9 cellular contexts compared by ENCODE assay signal in the genomic region with DNA sequence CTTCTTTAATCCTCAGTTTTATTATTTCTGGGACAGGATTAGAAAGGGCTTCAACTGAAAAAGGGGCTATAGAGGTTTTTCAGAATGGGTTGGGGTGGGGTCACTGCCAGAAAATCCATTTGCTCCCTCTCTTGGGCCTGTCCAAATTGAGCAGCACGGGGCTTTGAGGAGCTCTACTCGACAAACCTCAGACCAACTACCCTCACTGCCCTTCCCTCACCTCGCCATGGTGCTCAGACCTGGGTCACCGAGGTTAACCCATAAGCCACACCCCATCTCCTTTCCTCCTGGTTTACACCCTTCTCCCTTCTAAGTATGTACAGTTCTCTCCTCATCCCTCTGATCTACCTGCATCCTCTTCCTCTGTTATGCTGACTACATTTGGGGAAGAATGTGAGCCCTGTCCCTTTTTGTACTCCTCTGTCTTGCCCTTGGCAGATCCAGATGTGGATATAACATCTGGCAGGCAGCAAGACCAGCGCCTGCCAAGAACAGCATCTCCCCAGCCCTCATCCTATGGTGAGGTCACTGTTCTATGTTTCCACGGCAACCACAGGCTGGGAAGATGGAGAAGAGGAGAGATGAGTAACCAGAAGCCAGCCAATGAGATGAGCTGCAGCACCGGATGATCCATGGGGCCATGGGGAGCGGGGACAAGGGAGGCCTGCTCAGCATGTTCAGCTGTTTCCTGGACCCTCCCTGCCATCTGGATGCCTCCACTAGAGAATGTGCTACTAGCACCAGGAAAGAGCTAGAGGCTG. TPM values are rescaled to one million over a fixed set of nuclear protein-coding genes. Genes with fewer than 3 reads are reported as not detected.
DNase-seq lines count a peak whose midpoint lies in the region; ATAC-seq, FAIRE-seq and TF ChIP-seq lines count a peak whose summit lies in the region.
"Had no signal": no experiment of that assay in that cellular context is flagged by ENCODE, and none has a peak within 500 bp of the region (broad histone marks: within the 10 kb centered on the region; RNA-seq: fewer than 3 reads in every experiment).

No MANE protein-coding gene starts in this region.

- TF ChIP-seq POLR2A in H1 (IDR thresholded peaks at IDR 0.05; ENCODE audit: control extremely low read depth in 1 of 2, low read depth in 2 of 2, low read length in 2 of 2) (no peak), vagina (IDR thresholded peaks at IDR 0.05) (no peak)

- intact Hi-C loops in vagina (cut with DNase I), result no loop called here

- TF ChIP-seq CTCF in H1 (IDR thresholded peaks at IDR 0.05; ENCODE audit: control extremely low read depth in 1 of 3, insufficient read depth in 1 of 3, low read depth in 1 of 3, low read length in 3 of 3), result no peak
- TF ChIP-seq CTCF in neural progenitor cell (IDR thresholded peaks at IDR 0.05), result no peak
- TF ChIP-seq CTCF in vagina (IDR thresholded peaks at IDR 0.05), result no peak

- H4K20me1 ChIP-seq in H1 (replicated peaks in 1 of 2; ENCODE audit: control insufficient read depth in 1 of 2, insufficient read depth in 2 of 2, low read length in 2 of 2) (no peaks in the 10 kb centered on the region), neural progenitor cell (ENCODE audit: low read depth) (peaks cover 4% of the 10 kb centered on the region)

- H4K8ac ChIP-seq in H1 (ENCODE audit: extremely low read depth, insufficient read depth, low read length), result no peak overlapping the region

- H2BK20ac ChIP-seq in H1 (ENCODE audit: low read length), result no peak overlapping the region

- no peaks in the 10 kb centered on the region for H3K36me3 ChIP-seq in H1 (ENCODE audit: control insufficient read depth in 2 of 4, insufficient read depth in 4 of 4, low read length in 3 of 4)
- no peaks in the 10 kb centered on the region for H3K36me3 ChIP-seq in neural progenitor cell
- no peaks in the 10 kb centered on the region for H3K36me3 ChIP-seq in vagina

- H2AK5ac ChIP-seq in H1 (ENCODE audit: low read depth, low read length), result peak overlapping the region; percentile 49

- H2BK12ac ChIP-seq in H1 (ENCODE audit: low read depth, low read length), result peak overlapping the region; percentile 71; the same call in 1 of the 2 replicates

- 0 out of 7 replicates have a peak, but pooled peaks cover 0 to 2% (median 0%) of the 10 kb centered on the region in 4 experiments for H3K27me3 ChIP-seq in H1 (replicated peaks in 1 of 4; ENCODE audit: control insufficient read depth in 3 of 4, extremely low read depth in 1 of 4, insufficient read depth in 3 of 4, low read length in 3 of 4)
- peaks cover 11% of the 10 kb centered on the region for H3K27me3 ChIP-seq in neural progenitor cell
- H3K27me3 ChIP-seq in vagina, result no peaks in the 10 kb centered on the region

- H2AFZ ChIP-seq in H1 (ENCODE audit: low read length), result no peak overlapping the region
- no peak overlapping the region for H2AFZ ChIP-seq in neural progenitor cell (replicated peaks)

- peaks cover 2% of the 10 kb centered on the region for H3K27me3 Mint-ChIP-seq in neural progenitor cell (ENCODE audit: insufficient read depth, low read depth)

- peak; percentile 13 for FAIRE-seq in H1 (lab: Jason Lieb, UNC)

- H3K4me3 Mint-ChIP-seq in neural progenitor cell, result peak overlapping the region; percentile 7

- H3K23me2 ChIP-seq in H1 (ENCODE audit: low read depth, low read length), result peaks cover 11% of the 10 kb centered on the region

- H3K79me2 ChIP-seq in H1 (ENCODE audit: control insufficient read depth in 1 of 2, insufficient read depth in 2 of 2, low read length in 2 of 2), result no peaks in the 10 kb centered on the region
- no peaks in the 10 kb centered on the region for H3K79me2 ChIP-seq in neural progenitor cell (ENCODE audit: low read depth)

- H3K9me3 Mint-ChIP-seq in neural progenitor cell, result no peaks in the 10 kb centered on the region

- no peak overlapping the region for H2BK120ac ChIP-seq in H1 (replicated peaks; ENCODE audit: low read depth, low read length)

- no peak overlapping the region for H3K4ac ChIP-seq in H1 (replicated peaks; ENCODE audit: insufficient read length, low read depth, low read length)

- H4K5ac ChIP-seq in H1 (ENCODE audit: insufficient read length, low read depth, low read length), result no peak overlapping the region

- H3K4me3 ChIP-seq in H1 (ENCODE audit: extremely low read depth in 1 of 4, insufficient read depth in 2 of 4, low read depth in 3 of 4, low read length in 4 of 4) (no peak overlapping the region), neural progenitor cell (no peak overlapping the region), vagina (no peak overlapping the region)

- H2BK15ac ChIP-seq in H1 (ENCODE audit: low read length), result no peak overlapping the region

- CTCF ChIA-PET in H1 (lab: Charles Lee; ENCODE audit: partially characterized antibody), result interaction anchor here (0.6 to 4.0 kb wide), 8 partner anchors 18 to 1966 kb away, joined by 3 to 32 read pairs (median 4); no protein-coding TSS in a partner anchor

- H2BK5ac ChIP-seq in H1 (ENCODE audit: low read depth, low read length), result 0 out of 2 replicates have a peak overlapping the region, but pooled peaks have one; percentile 20

- peaks cover 25% of the 10 kb centered on the region for H3F3A ChIP-seq in neural progenitor cell (ENCODE audit: low read depth)

- H3K36me3 Mint-ChIP-seq in neural progenitor cell, result no peaks in the 10 kb centered on the region

- H3K9me3 ChIP-seq in H1 (ENCODE audit: insufficient read depth in 2 of 2, low read depth in 1 of 2, low read length in 1 of 2) (no peaks in the 10 kb centered on the region), neural progenitor cell (ENCODE audit: low read depth) (no peaks in the 10 kb centered on the region), vagina (no peaks in the 10 kb centered on the region)

- no peak for TF ChIP-seq RAD21 in H1 (IDR thresholded peaks at IDR 0.05 in 1 of 2, conservative IDR thresholded peaks at IDR 0.05 in 1 of 2; ENCODE audit: low read depth in 2 of 2, low read length in 2 of 2)

- H3K18ac ChIP-seq in H1 (ENCODE audit: extremely low read depth, low read length), result no peak overlapping the region

- DNase-seq in Daoy (ENCODE audit: low read depth), result peak; percentile 94
- peak; percentile 79 for DNase-seq in NCI-H2227 treated with DMSO at 0.1 percent for 48 hours (lab: John Stamatoyannopoulos, UW)
- no peak for DNase-seq in H1 (ENCODE audit: low read depth in 1 of 2, low spot score in 2 of 2)
- peak; percentile 63 for DNase-seq in neural progenitor cell (ENCODE audit: low spot score)
- DNase-seq in activated CD4-positive, alpha-beta T cell treated with anti-CD3 and anti-CD28 coated beads for 4 hours, result no peak
- no peak for DNase-seq in vagina (ENCODE audit: extremely low spot score in 2 of 2)
- no peak for DNase-seq in activated naive CD4-positive, alpha-beta T cell treated with Interleukin-2 at 50 U/mL for 16 hours

- no peak for TF ChIP-seq EP300 in H1 (IDR thresholded peaks at IDR 0.05; ENCODE audit: borderline replicate concordance in 1 of 2, low read depth in 2 of 2, low read length in 2 of 2)

- H3K27ac Mint-ChIP-seq in neural progenitor cell, result peak overlapping the region; percentile 80

- ATAC-seq in GM21528 (IDR thresholded peaks at IDR 0.05; ENCODE audit: low FRiP score, unreplicated experiment), result no peak

- H3K4me1 Mint-ChIP-seq in neural progenitor cell, result peaks cover 45% of the 10 kb centered on the region

- H3K14ac ChIP-seq in H1 (ENCODE audit: insufficient read length), result no peak overlapping the region

- peak overlapping the region; percentile 14 to 20; a peak in 2 of 4 replicates for H3K4me2 ChIP-seq in H1 (ENCODE audit: insufficient read depth in 1 of 2, low read depth in 2 of 2, low read length in 2 of 2)
- H3K4me2 ChIP-seq in neural progenitor cell, result no peak overlapping the region

- H3K23ac ChIP-seq in H1 (ENCODE audit: insufficient read length), result no peak overlapping the region

- POLR2A ChIA-PET in H1 (lab: Charles Lee; ENCODE audit: partially characterized antibody), result no interaction called here

- H3K4me1 ChIP-seq in H1 (replicated peaks in 1 of 4; ENCODE audit: control insufficient read depth in 3 of 4, insufficient read depth in 4 of 4, low read length in 3 of 4) (peaks cover 8 to 23% (median 22%) of the 10 kb centered on the region in 4 experiments), neural progenitor cell (peaks cover 24% of the 10 kb centered on the region), vagina (peaks cover 37% of the 10 kb centered on the region)

- H3K9ac ChIP-seq in H1 (replicated peaks in 1 of 4; ENCODE audit: extremely low read depth in 1 of 4, low read depth in 3 of 4, low read length in 3 of 4) (no peak overlapping the region), neural progenitor cell (no peak overlapping the region)

- 79% methylated on average over 8 of the region's 8 CpGs; no CpG with 5 or more reads in 1 of the 2 experiments for WGBS in H1 (ENCODE audit: extremely low coverage in 1 of 2, insufficient coverage in 1 of 2, insufficient read length in 1 of 2, insufficient replicate concordance in 2 of 2, low coverage in 1 of 2, low lambda C conversion rate in 2 of 2, missing lambda C conversion rate in 1 of 2), 2 experiments

- H3K79me1 ChIP-seq in H1 (ENCODE audit: low read depth, low read length), result no peaks in the 10 kb centered on the region

- no peak overlapping the region for H3K56ac ChIP-seq in H1 (replicated peaks; ENCODE audit: insufficient read length, low read depth, low read length)

- H4K91ac ChIP-seq in H1 (replicated peaks; ENCODE audit: insufficient read length, low read length), result peak overlapping the region; percentile 13

- H3K27ac ChIP-seq in H1 (ENCODE audit: low read depth, low read length) (no peak overlapping the region), neural progenitor cell (no peak overlapping the region), vagina (no peak overlapping the region)

RNA-seq across cellular contexts. Expression of a gene that starts 3.7 kb away (rescaled TPM):
- not detected in 2 replicates for total RNA-seq in Daoy (2014; rRNA removed; shearing (Covaris generic))
- total RNA-seq in H1 (2021; fragmentation: NEBNext Ultra II Directional; extraction: Animal tissue kit (Norgen Biotek cat#: 25700)), result 31.4 and 34.8 TPM in 2 replicates
- 29.5 and 43.9 TPM in 2 replicates for polyA plus RNA-seq in H1 (2011; rRNA removed)
- 46.1 TPM for polyA plus RNA-seq in H1 (2011; cell fraction: cytosol; rRNA removed)
- 32.9 TPM for polyA plus RNA-seq in H1 (2011; cell fraction: nucleus; rRNA removed)
- 51.7 to 65.2 TPM (median 58.2 TPM) in 4 replicates for polyA plus RNA-seq in H1 (2012, experiment 1 of 2)
- 15.5 TPM for polyA plus RNA-seq in H1 (2012, experiment 2 of 2)
- 20.4 TPM for polyA plus RNA-seq in H1 (2013, experiment 1 of 2)
- polyA plus RNA-seq in H1 (2013, experiment 2 of 2), result 21.3 TPM
- polyA minus RNA-seq in H1 (2011; rRNA and poly(A)+ RNA removed), result 58.1 and 66.4 TPM in 2 replicates
- 20.0 TPM for polyA minus RNA-seq in H1 (2011; cell fraction: cytosol; rRNA and poly(A)+ RNA removed)
- 15.2 TPM for polyA minus RNA-seq in H1 (2011; cell fraction: nucleus; rRNA and poly(A)+ RNA removed)
- 0.93 and 2.2 TPM in 2 replicates for total RNA-seq in neural progenitor cell (ENCODE audit: low replicate concordance)
- 16.7 TPM for total RNA-seq in vagina
- total RNA-seq: activated CD8-positive, alpha-beta memory T cell treated with anti-CD3 and anti-CD28 coated beads for 36 hours had no signal

RNA-seq across cellular contexts. Expression of a gene that starts 36.5 kb away (rescaled TPM):
- 3.2 and 4.1 TPM in 2 replicates for total RNA-seq in Daoy (2014; rRNA removed; shearing (Covaris generic))
- total RNA-seq in H1 (2021; fragmentation: NEBNext Ultra II Directional; extraction: Animal tissue kit (Norgen Biotek cat#: 25700)), result 30.8 and 31.4 TPM in 2 replicates
- polyA plus RNA-seq in H1 (2011; rRNA removed), result 60.0 and 97.0 TPM in 2 replicates
- 36.3 TPM for polyA plus RNA-seq in H1 (2011; cell fraction: cytosol; rRNA removed)
- polyA plus RNA-seq in H1 (2011; cell fraction: nucleus; rRNA removed), result 49.8 TPM
- 18.5 to 44.5 TPM (median 39.0 TPM) in 4 replicates for polyA plus RNA-seq in H1 (2012, experiment 1 of 2)
- 28.2 TPM for polyA plus RNA-seq in H1 (2012, experiment 2 of 2)
- polyA plus RNA-seq in H1 (2013, experiment 1 of 2), result 40.3 TPM
- polyA plus RNA-seq in H1 (2013, experiment 2 of 2), result 43.1 TPM
- 16.9 and 18.9 TPM in 2 replicates for polyA minus RNA-seq in H1 (2011; rRNA and poly(A)+ RNA removed)
- 25.8 TPM for polyA minus RNA-seq in H1 (2011; cell fraction: cytosol; rRNA and poly(A)+ RNA removed)
- 14.2 TPM for polyA minus RNA-seq in H1 (2011; cell fraction: nucleus; rRNA and poly(A)+ RNA removed)
- 9.6 and 30.1 TPM in 2 replicates for total RNA-seq in neural progenitor cell (ENCODE audit: low replicate concordance)
- 17.4 TPM for total RNA-seq in vagina

Comparison
In these comparisons a context has a peak if more than half of its experiments do, and no peak if none do; other contexts are left out.
1. DNase-seq: peak in Daoy (single experiment), NCI-H2227 treated with DMSO at 0.1 percent for 48 hours (single experiment) and neural progenitor cell (single experiment); none in H1 (0 of 2), activated CD4-positive, alpha-beta T cell treated with anti-CD3 and anti-CD28 coated beads for 4 hours (0 of 2), vagina (0 of 2) and activated naive CD4-positive, alpha-beta T cell treated with Interleukin-2 at 50 U/mL for 16 hours (single experiment).